ENCODE assay signal across 18 cellular contexts in the genomic region with DNA sequence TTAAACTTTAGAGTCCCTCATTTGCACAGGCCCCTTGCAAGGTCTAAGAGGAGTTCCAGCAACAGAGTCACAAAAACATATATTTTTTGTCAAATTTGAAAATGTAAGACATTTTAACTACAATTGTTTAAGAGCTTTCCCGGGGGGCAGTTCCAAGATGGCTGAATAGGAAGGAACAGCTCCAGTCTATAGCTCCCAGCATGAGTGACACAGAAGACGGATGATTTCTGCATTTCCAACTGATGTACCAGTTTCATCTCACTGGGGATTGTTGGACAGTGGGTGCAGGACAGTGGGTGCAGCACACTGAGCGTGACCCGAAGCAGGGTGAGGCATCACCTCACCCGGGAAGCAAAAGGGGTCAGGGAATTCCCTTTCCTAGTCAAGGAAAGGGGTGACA.
DNase-seq lines count a peak whose midpoint lies in the region; ATAC-seq, FAIRE-seq and TF ChIP-seq lines count a peak whose summit lies in the region.
"Had no signal": no experiment of that assay in that cellular context is flagged by ENCODE, and none has a peak within 500 bp of the region (broad histone marks: within the 10 kb centered on the region; RNA-seq: fewer than 3 reads in every experiment).

No MANE protein-coding gene starts in this region.

- H2AFZ ChIP-seq in HepG2 (ENCODE audit: low read length) (no peak overlapping the region), KMS-11 (ENCODE audit: low read depth) (peak overlapping the region; percentile 72)

- H3K9me3 ChIP-seq in HepG2 (ENCODE audit: low read length) (no peaks in the 10 kb centered on the region), right lobe of liver (no peaks in the 10 kb centered on the region), SJCRH30 (replicated peaks) (0 out of 2 replicates have a peak, but pooled peaks cover 2% of the 10 kb centered on the region), Caco-2 (no peaks in the 10 kb centered on the region)

- H3K79me2 ChIP-seq in HepG2 (ENCODE audit: insufficient read depth, low read length) (no peaks in the 10 kb centered on the region), KMS-11 (ENCODE audit: insufficient read depth, low read depth) (no peaks in the 10 kb centered on the region)

- H3K4me1 Mint-ChIP-seq in Caco-2 (ENCODE audit: low read depth, unreplicated experiment): no peaks in the 10 kb centered on the region
- H3K4me1 Mint-ChIP-seq: CD14-positive monocyte, H9 had no signal

- CTCF ChIA-PET in HepG2 (lab: Yijun Ruan, JAX; ENCODE audit: low intra/inter-chr PET ratio, low total read pairs) (no interaction called here), Caco-2 (lab: Charles Lee) (no interaction called here)

- no TSS peak for BruUV-seq in HepG2 (replicated peaks; lab: Mats Ljungman, UMichigan)
- BruUV-seq in Caco-2 (replicated peaks; lab: Mats Ljungman, UMichigan): no TSS peak

- H3K9ac ChIP-seq in HepG2 (ENCODE audit: insufficient read depth, low read depth, low read length): no peak overlapping the region
- peak overlapping the region; percentile 53; the same call in 1 of the 2 replicates for H3K9ac ChIP-seq in KMS-11

- TF ChIP-seq POLR2A in HepG2 (IDR thresholded peaks at IDR 0.05; ENCODE audit: insufficient read depth in 1 of 2, low read depth in 2 of 2, low read length in 2 of 2): no peak
- TF ChIP-seq POLR2A in right lobe of liver (IDR thresholded peaks at IDR 0.05): no peak

- POLR2A ChIA-PET in HepG2 (lab: Yijun Ruan, JAX): interaction anchor here (0.5 kb wide), 1 partner anchor 357 kb away, joined by 3 read pairs; no protein-coding TSS in a partner anchor
- POLR2A ChIA-PET in Caco-2 (lab: Charles Lee): no interaction called here

- no peaks in the 10 kb centered on the region for H3K36me3 Mint-ChIP-seq in Caco-2 (ENCODE audit: insufficient read depth, unreplicated experiment)
- H3K36me3 Mint-ChIP-seq: CD14-positive monocyte; CD8-positive, alpha-beta T cell had no signal

- ATAC-seq in HepG2: no peak
- ATAC-seq in right lobe of liver: no peak
- ATAC-seq: CD8-positive, alpha-beta T cell; GM12878 had no signal

- FAIRE-seq in HepG2 (lab: Jason Lieb, UNC): no peak
- FAIRE-seq: GM12878, GM18507 had no signal

- no peak overlapping the region for H3K27ac Mint-ChIP-seq in Caco-2 (ENCODE audit: unreplicated experiment)
- H3K27ac Mint-ChIP-seq: CD14-positive monocyte; CD8-positive, alpha-beta T cell; H9 had no signal

- no peak for TF ChIP-seq EP300 in HepG2 (IDR thresholded peaks at IDR 0.05; ENCODE audit: low read depth in 2 of 2, low read length in 2 of 2)
- TF ChIP-seq EP300 in HepG2 (CRISPR knock-in tag; IDR thresholded peaks at IDR 0.05; ENCODE audit: borderline replicate concordance): no peak

- H3K4me2 ChIP-seq in HepG2 (ENCODE audit: low read depth, low read length): peak overlapping the region; percentile 55; the same call in 1 of the 2 replicates
- H3K4me2 ChIP-seq in KMS-11: peak overlapping the region; percentile 71

- intact Hi-C loops in HepG2 (cut with micrococcal nuclease; ENCODE audit: unreplicated experiment): no loop called here
- intact Hi-C loops in right lobe of liver (cut with DNase I): no loop called here
- intact Hi-C loops in Caco-2 (cut with micrococcal nuclease; ENCODE audit: unreplicated experiment): no loop called here

- DNase-seq in HepG2 (ENCODE audit: low spot score) (no peak), right lobe of liver (no peak), SJCRH30 (peak; percentile 9 to 26), Caco-2 (no peak), AG20443 (ENCODE audit: low spot score) (no peak), DMS153 (lab: John Stamatoyannopoulos, UW) (no peak)
- DNase-seq: CD8-positive, alpha-beta T cell; COR-L47; DMS79; GOT3; H9; IMR-90; KG1 had no signal

- H3K4me3 ChIP-seq in HepG2 (replicated peaks in 1 of 3; ENCODE audit: insufficient read depth in 1 of 3, low read depth in 2 of 3, low read length in 3 of 3) (peak overlapping the region in 2 of 3 experiments; percentile 40; a peak in 3 of 6 replicates), right lobe of liver (no peak overlapping the region), KMS-11 (IDR thresholded peaks at IDR 0.05; ENCODE audit: insufficient read depth, low read depth, low read length) (no peak overlapping the region), SJCRH30 (peak overlapping the region; percentile 55), Caco-2 (ENCODE audit: low read depth, low read length) (no peak overlapping the region)
- H3K4me3 ChIP-seq: GM12878 had no signal

- H3K27me3 Mint-ChIP-seq in Caco-2 (ENCODE audit: insufficient read depth, unreplicated experiment): peaks cover 4% of the 10 kb centered on the region

- in situ Hi-C loops in HepG2 (cut with HindIII; ENCODE audit: extremely low pct_ligation_motif_present, low pct_unique_long_range_greater_than_20kb): no loop called here

- H3K4me3 Mint-ChIP-seq in Caco-2 (ENCODE audit: unreplicated experiment): no peak overlapping the region
- H3K4me3 Mint-ChIP-seq: CD14-positive monocyte; CD8-positive, alpha-beta T cell; H9 had no signal

- WGBS in HepG2 (ENCODE audit: low lambda C conversion rate): 15% methylated on average over 2 of the region's 5 CpGs
- WGBS in right lobe of liver (ENCODE audit: insufficient coverage, low coverage, low lambda C conversion rate, missing lambda C conversion rate): 57% methylated on average over 1 of the region's 5 CpGs

- TF ChIP-seq CTCF in HepG2 (CRISPR knock-in tag; IDR thresholded peaks at IDR 0.05): no peak
- no peak for TF ChIP-seq CTCF in right lobe of liver (IDR thresholded peaks at IDR 0.05)
- no peak for TF ChIP-seq CTCF in KMS-11 (conservative IDR thresholded peaks at IDR 0.05; ENCODE audit: low read depth, low read length)
- no peak for TF ChIP-seq CTCF in Caco-2 (IDR thresholded peaks at IDR 0.05; ENCODE audit: insufficient read depth in 1 of 2, low read depth in 1 of 2, low read length in 1 of 2, severe bottlenecking in 1 of 2, unreplicated experiment in 1 of 2)

- H3K9me3 Mint-ChIP-seq in Caco-2 (ENCODE audit: unreplicated experiment): no peaks in the 10 kb centered on the region
- H3K9me3 Mint-ChIP-seq: CD8-positive, alpha-beta T cell had no signal

- no peak for TF ChIP-seq RAD21 in HepG2 (CRISPR knock-in tag; IDR thresholded peaks at IDR 0.05)

- H3K4me1 ChIP-seq in HepG2 (ENCODE audit: insufficient read depth, low read length) (no peaks in the 10 kb centered on the region), right lobe of liver (no peaks in the 10 kb centered on the region), KMS-11 (ENCODE audit: low read depth, poor library complexity, severe bottlenecking) (peaks cover 12% of the 10 kb centered on the region), SJCRH30 (0 out of 2 replicates have a peak, but pooled peaks cover 8% of the 10 kb centered on the region), Caco-2 (no peaks in the 10 kb centered on the region)

- H3K27ac ChIP-seq in HepG2 (ENCODE audit: extremely low read length, insufficient read depth, low read length): no peak overlapping the region
- H3K27ac ChIP-seq in right lobe of liver: no peak overlapping the region
- H3K27ac ChIP-seq in KMS-11: peak overlapping the region; percentile 58
- H3K27ac ChIP-seq in SJCRH30: peak overlapping the region; percentile 22; the same call in 1 of the 2 replicates
- H3K27ac ChIP-seq: HL-60 had no signal

- no peaks in the 10 kb centered on the region for H3K36me3 ChIP-seq in HepG2 (replicated peaks in 1 of 2; ENCODE audit: control insufficient read depth in 1 of 2, insufficient read depth in 2 of 2, low read length in 2 of 2)
- no peaks in the 10 kb centered on the region for H3K36me3 ChIP-seq in right lobe of liver
- H3K36me3 ChIP-seq in KMS-11 (ENCODE audit: insufficient read depth): no peaks in the 10 kb centered on the region
- H3K36me3 ChIP-seq in SJCRH30: no peaks in the 10 kb centered on the region
- no peaks in the 10 kb centered on the region for H3K36me3 ChIP-seq in Caco-2 (ENCODE audit: control insufficient read depth, insufficient read depth, low read length)

- H3K27me3 ChIP-seq in HepG2 (ENCODE audit: control insufficient read depth in 1 of 2, insufficient read depth in 2 of 2, low read length in 2 of 2) (no peaks in the 10 kb centered on the region), right lobe of liver (no peaks in the 10 kb centered on the region), KMS-11 (ENCODE audit: insufficient read depth, low read depth) (no peaks in the 10 kb centered on the region), SJCRH30 (no peaks in the 10 kb centered on the region), Caco-2 (replicated peaks; ENCODE audit: control insufficient read depth, insufficient read depth, low read length) (no peaks in the 10 kb centered on the region)

- no peaks in the 10 kb centered on the region for H4K20me1 ChIP-seq in HepG2 (ENCODE audit: insufficient read depth, low read length)
- no peaks in the 10 kb centered on the region for H4K20me1 ChIP-seq in KMS-11 (ENCODE audit: insufficient read depth)

TF ChIP-seq in HepG2, 621 proteins besides CTCF, POLR2A, EP300 and RAD21:
- TF ChIP-seq LCORL (IDR thresholded peaks at IDR 0.05) (no peak), LCORL (CRISPR knock-in tag; IDR thresholded peaks at IDR 0.05) (no peak)

Comparison
In these comparisons a context has a peak if more than half of its experiments do, and no peak if none do; other contexts are left out.
1. H3K4me3 ChIP-seq: peak in HepG2 (2 of 3) and SJCRH30 (single experiment); none in right lobe of liver (0 of 3), KMS-11 (single experiment) and Caco-2 (single experiment).
2. DNase-seq: peak in SJCRH30 (2 of 2); none in HepG2 (single experiment), right lobe of liver (0 of 3), Caco-2 (0 of 2), AG20443 (single experiment) and DMS153 (single experiment).
3. H3K27ac ChIP-seq: peak in KMS-11 (single experiment) and SJCRH30 (single experiment); none in HepG2 (single experiment) and right lobe of liver (0 of 3).